18 cellular contexts compared by ENCODE assay signal in genomic region chr15:98951493-98952320, GRCh38. TPM values are rescaled to one million over a fixed set of nuclear protein-coding genes. Genes with fewer than 3 reads are reported as not detected.
A peak's percentile ranks its signal among the peaks of the same experiment; 100 is the strongest.
DNase-seq lines count a peak whose midpoint lies in the region; ATAC-seq and TF ChIP-seq lines count a peak whose summit lies in the region.
"Had no signal": no experiment of that assay in that cellular context is flagged by ENCODE, and none has a peak within 500 bp of the region (broad histone marks: within the 10 kb centered on the region; RNA-seq: fewer than 3 reads in every experiment).

No MANE protein-coding gene starts in this region.

- H3K27ac ChIP-seq in esophagus squamous epithelium, result peak overlapping the region; percentile 65 to 94 (median 88)
- peak overlapping the region in 3 of 4 donors; percentile 69 to 89 (median 83) for H3K27ac ChIP-seq in gastrocnemius medialis

- WGBS in esophagus squamous epithelium, 2 donors, result 82 to 86% methylated on average over 19 of the region's 19 CpGs

- no peak overlapping the region for H3K4me3 ChIP-seq in NT2/D1 (ENCODE audit: insufficient read length, low read depth)
- no peak overlapping the region for H3K4me3 ChIP-seq in esophagus squamous epithelium
- H3K4me3 ChIP-seq in gastrocnemius medialis, result no peak overlapping the region

- peaks cover 88% of the 10 kb centered on the region for H3K36me3 ChIP-seq in NT2/D1 (ENCODE audit: insufficient read depth, insufficient read length, low read length)
- H3K36me3 ChIP-seq in esophagus squamous epithelium, result peaks cover 0 to 98% (median 15%) of the 10 kb centered on the region in 3 donors
- peaks cover 0 to 9% of the 10 kb centered on the region in 2 donors for H3K36me3 ChIP-seq in gastrocnemius medialis

- no peak for ATAC-seq in gastrocnemius medialis
- ATAC-seq in GM21619 (IDR thresholded peaks at IDR 0.05; ENCODE audit: unreplicated experiment), result no peak

- TF ChIP-seq CTCF in esophagus squamous epithelium (IDR thresholded peaks at IDR 0.05) (no peak), gastrocnemius medialis (IDR thresholded peaks at IDR 0.05 in 4 of 5, conservative IDR thresholded peaks at IDR 0.05 in 1 of 5) (no peak)

- intact Hi-C loops in esophagus squamous epithelium (cut with DNase I) (no loop called here), gastrocnemius medialis (cut with DNase I; ENCODE audit: low total_unique reads) (no loop called here)

- in situ Hi-C loops in G401 (cut with HindIII; ENCODE audit: low sequenced_read_pairs), result no loop called here
- in situ Hi-C loops in gastrocnemius medialis (cut with MboI; ENCODE audit: low sequenced_read_pairs in 4 of 4), result no loop called here

- DNase-seq in G401 (ENCODE audit: low spot score) (peak; percentile 55), NT2/D1 (ENCODE audit: low read depth, low spot score) (no peak), esophagus squamous epithelium (lab: John Stamatoyannopoulos, UW) (no peak), gastrocnemius medialis (no peak), OCI-M1 (lab: John Stamatoyannopoulos, UW) (no peak), foreskin melanocyte (no peak), GOT3 (lab: John Stamatoyannopoulos, UW) (no peak)
- DNase-seq: activated naive CD4-positive, alpha-beta T cell treated with Interleukin-2 at 50 U/mL for 16 hours; Caco-2; HFFc6; NCI-H1417 treated with DMSO at 0.1 percent for 48 hours; NCI-H510A treated with DMSO at 0.1 percent for 48 hours; T-helper 9 cell had no signal

- H3K9me3 ChIP-seq in NT2/D1 (ENCODE audit: insufficient read depth, low read length), result no peaks in the 10 kb centered on the region
- H3K9me3 ChIP-seq in esophagus squamous epithelium, result no peaks in the 10 kb centered on the region
- no peaks in the 10 kb centered on the region for H3K9me3 ChIP-seq in gastrocnemius medialis
- H3K9me3 ChIP-seq: Caco-2 had no signal

- no peaks in the 10 kb centered on the region for H3K27me3 ChIP-seq in NT2/D1 (ENCODE audit: insufficient read depth, insufficient read length)
- H3K27me3 ChIP-seq in esophagus squamous epithelium, result no peaks in the 10 kb centered on the region
- H3K27me3 ChIP-seq in gastrocnemius medialis, result no peaks in the 10 kb centered on the region

- TF ChIP-seq POLR2A in esophagus squamous epithelium (IDR thresholded peaks at IDR 0.05) (no peak), gastrocnemius medialis (IDR thresholded peaks at IDR 0.05) (no peak)

- no peaks in the 10 kb centered on the region for H3K4me1 ChIP-seq in NT2/D1 (ENCODE audit: insufficient read depth, insufficient read length)
- H3K4me1 ChIP-seq in esophagus squamous epithelium, result peaks cover 0 to 50% (median 13%) of the 10 kb centered on the region in 3 donors
- H3K4me1 ChIP-seq in gastrocnemius medialis, result peaks cover 45 to 66% of the 10 kb centered on the region in 2 donors
- H3K4me1 ChIP-seq: Caco-2 had no signal

- peak overlapping the region; percentile 8 for H3K9ac ChIP-seq in NT2/D1 (ENCODE audit: insufficient read length, low read depth)

RNA-seq across cellular contexts. Expression of gene PGPEP1L, which starts 55.9 kb away (rescaled TPM):
- total RNA-seq in G401 (2014; rRNA removed; shearing (Covaris generic)), result 0.51 and 0.68 TPM in 2 replicates
- total RNA-seq in esophagus squamous epithelium (not detected), gastrocnemius medialis (1 to 10 TPM; 2.9 to 7.1 (median 3.5) TPM)
- total RNA-seq: activated CD8-positive, alpha-beta T cell treated with anti-CD3 and anti-CD28 coated beads, Interleukin-2, amount 10 ng/mL, durations not matched to agents 7 days and 5 days; Caco-2; HFFc6; mononuclear cell; renal cortical epithelial cell; RPMI7951 had no signal
